17 cellular contexts compared by ENCODE assay signal in the genomic region with DNA sequence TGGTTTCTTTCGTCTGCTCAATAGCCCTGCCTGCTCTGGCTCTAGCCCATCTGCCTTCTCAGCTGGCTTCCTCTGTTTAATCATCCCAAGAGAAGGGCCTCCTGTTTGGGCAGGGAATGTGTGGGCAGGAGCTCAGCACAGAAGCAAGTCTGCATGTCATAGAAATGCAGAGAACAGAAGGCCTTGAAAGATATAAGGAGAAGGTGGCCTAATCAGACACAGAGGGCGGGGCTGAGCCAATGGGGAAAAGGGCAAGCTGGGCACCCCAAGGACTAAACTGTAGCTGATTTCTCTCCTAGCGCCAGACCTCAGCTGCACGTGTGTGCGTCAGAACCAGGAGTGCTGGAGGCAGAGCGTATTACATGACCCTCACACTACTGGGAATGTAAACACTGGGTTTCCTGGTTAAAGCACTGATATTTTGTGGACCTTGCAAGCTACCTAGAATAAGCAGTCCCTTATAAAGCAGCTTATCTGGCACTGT. TPM values are rescaled to one million over a fixed set of nuclear protein-coding genes. Genes with fewer than 3 reads are reported as not detected.
DNase-seq lines count a peak whose midpoint lies in the region; ATAC-seq and TF ChIP-seq lines count a peak whose summit lies in the region.
"Had no signal": no experiment of that assay in that cellular context is flagged by ENCODE, and none has a peak within 500 bp of the region (broad histone marks: within the 10 kb centered on the region; RNA-seq: fewer than 3 reads in every experiment).

No MANE protein-coding gene starts in this region.

- BruUV-seq in mammary epithelial cell (replicated peaks; lab: Mats Ljungman, UMichigan) = no TSS peak

- no peaks in the 10 kb centered on the region for H3K79me2 ChIP-seq in mammary epithelial cell (ENCODE audit: insufficient read depth, low read length)

- no peaks in the 10 kb centered on the region for H3K4me1 Mint-ChIP-seq in CD8-positive, alpha-beta T cell (ENCODE audit: low read depth)
- H3K4me1 Mint-ChIP-seq: natural killer cell had no signal

- H3K36me3 Mint-ChIP-seq in CD8-positive, alpha-beta T cell = no peaks in the 10 kb centered on the region
- H3K36me3 Mint-ChIP-seq: natural killer cell, WTC11 had no signal

- H3K4me3 ChIP-seq in mesodermal cell (ENCODE audit: extremely low read depth, insufficient read depth, low read length, poor library complexity, severe bottlenecking) (no peak overlapping the region), mammary epithelial cell (replicated peaks in 1 of 3; ENCODE audit: insufficient read depth in 1 of 3, low read depth in 2 of 3, low read length in 3 of 3) (no peak overlapping the region)
- no peak overlapping the region for H3K4me3 ChIP-seq in CD8-positive, alpha-beta T cell (ENCODE audit: low read depth, low read length)

- no peaks in the 10 kb centered on the region for H3K36me3 ChIP-seq in mesodermal cell (ENCODE audit: control insufficient read depth, insufficient read depth, low read length)
- no peaks in the 10 kb centered on the region for H3K36me3 ChIP-seq in mammary epithelial cell (ENCODE audit: insufficient read depth, low read length)
- H3K36me3 ChIP-seq in CD8-positive, alpha-beta T cell (ENCODE audit: insufficient read depth, low read length) = no peaks in the 10 kb centered on the region

- no peak overlapping the region for H3K4me2 ChIP-seq in mammary epithelial cell (ENCODE audit: insufficient read depth, low read depth, low read length)

- no peak overlapping the region for H3K27ac Mint-ChIP-seq in CD8-positive, alpha-beta T cell
- H3K27ac Mint-ChIP-seq: natural killer cell, WTC11 had no signal

- no peaks in the 10 kb centered on the region for H3K27me3 ChIP-seq in mammary epithelial cell (ENCODE audit: insufficient read depth, low read length)
- H3K27me3 ChIP-seq in CD8-positive, alpha-beta T cell (ENCODE audit: insufficient read depth, low read length) = no peaks in the 10 kb centered on the region

- H3K27ac ChIP-seq in mesodermal cell (ENCODE audit: low read depth, low read length, severe bottlenecking) (peak overlapping the region; percentile 61), temporal lobe (ENCODE audit: low read depth, low read length) (peak overlapping the region; percentile 37), mammary epithelial cell (ENCODE audit: insufficient read depth, low read depth, low read length) (no peak overlapping the region)
- no peak overlapping the region for H3K27ac ChIP-seq in CD8-positive, alpha-beta T cell (ENCODE audit: low read depth, low read length)
- H3K27ac ChIP-seq: HL-60 had no signal

- in situ Hi-C loops in mammary epithelial cell (cut with MboI; ENCODE audit: low sequenced_read_pairs in 2 of 2) = loop anchor here in 1 of 2 donors (10.0 kb wide), 1 partner anchor 63 kb away; no protein-coding TSS in a partner anchor

- WGBS in mesodermal cell (ENCODE audit: insufficient coverage in 2 of 2), 2 experiments = 83 to 94% methylated on average over 5 of the region's 6 CpGs
- WGBS in mammary epithelial cell (ENCODE audit: low coverage, missing lambda C conversion rate) = 72% methylated on average over 6 of the region's 6 CpGs

- DNase-seq in SHP77 (lab: John Stamatoyannopoulos, UW) (peak; percentile 8 to 31), SHP77 treated with DMSO at 0.1 percent for 48 hours (lab: John Stamatoyannopoulos, UW) (no peak), dedifferentiated amniotic fluid mesenchymal stem cell (ENCODE audit: extremely low spot score) (peak; percentile 26), AG20443 (ENCODE audit: low spot score) (no peak), mammary epithelial cell (no peak)
- no peak for DNase-seq in CD8-positive, alpha-beta T cell
- DNase-seq: ACHN, GOT3, natural killer cell, SIG-M5 had no signal

- dilution Hi-C loops in mammary epithelial cell (cut with HindIII; ENCODE audit: low sequenced_read_pairs) = loop anchor here (10.0 kb wide), 1 partner anchor 53 kb away; no protein-coding TSS in a partner anchor

- no peaks in the 10 kb centered on the region for H4K20me1 ChIP-seq in mammary epithelial cell (ENCODE audit: insufficient read depth, low read length)

- intact Hi-C loops in mammary epithelial cell (cut with micrococcal nuclease) = loop anchor here (1.0 to 5.0 kb wide), 4 partner anchors 45 to 111 kb away; no protein-coding TSS in a partner anchor
- intact Hi-C loops in CD8-positive, alpha-beta T cell (cut with DNase I, micrococcal nuclease) = loop anchor here (1.0 to 10.0 kb wide), 3 partner anchors 63 to 193 kb away; a partner anchor contains a TSS

- no peak overlapping the region for H3K9ac ChIP-seq in mammary epithelial cell (ENCODE audit: insufficient read depth, low read length)

- H3K9me3 ChIP-seq in mesodermal cell (ENCODE audit: control insufficient read depth, low read length) (no peaks in the 10 kb centered on the region), mammary epithelial cell (replicated peaks; ENCODE audit: insufficient read depth, low read length) (no peaks in the 10 kb centered on the region)
- no peaks in the 10 kb centered on the region for H3K9me3 ChIP-seq in CD8-positive, alpha-beta T cell (ENCODE audit: low read length)

- no peak overlapping the region for H3K4me3 Mint-ChIP-seq in CD8-positive, alpha-beta T cell
- H3K4me3 Mint-ChIP-seq: natural killer cell, WTC11 had no signal

- H2AFZ ChIP-seq in mammary epithelial cell (ENCODE audit: low read depth, low read length) = no peak overlapping the region

- H3K4me1 ChIP-seq in mesodermal cell (ENCODE audit: control insufficient read depth, insufficient read depth, low read length, poor library complexity, severe bottlenecking) = peaks cover 12% of the 10 kb centered on the region
- H3K4me1 ChIP-seq in mammary epithelial cell (ENCODE audit: insufficient read depth, low read length) = no peaks in the 10 kb centered on the region
- H3K4me1 ChIP-seq in CD8-positive, alpha-beta T cell (ENCODE audit: insufficient read depth, low read length) = no peaks in the 10 kb centered on the region

- POLR2A ChIA-PET in CD8-positive, alpha-beta T cell (lab: Charles Lee) = no interaction called here

- no peaks in the 10 kb centered on the region for H3K27me3 Mint-ChIP-seq in CD8-positive, alpha-beta T cell (ENCODE audit: low read depth)

- no peak for TF ChIP-seq CTCF in mammary epithelial cell (conservative IDR thresholded peaks at IDR 0.05 in 1 of 2, IDR thresholded peaks at IDR 0.05 in 1 of 2; ENCODE audit: extremely low read depth in 1 of 2, insufficient read depth in 1 of 2, low read depth in 1 of 2, low read length in 2 of 2)
- TF ChIP-seq CTCF in CD8-positive, alpha-beta T cell (IDR thresholded peaks at IDR 0.05) = no peak

- no peak for ATAC-seq in CD8-positive, alpha-beta T cell
- ATAC-seq: natural killer cell had no signal

- CTCF ChIA-PET in mammary epithelial cell (lab: Charles Lee; ENCODE audit: low non-redundant PET) = no interaction called here
- CTCF ChIA-PET in CD8-positive, alpha-beta T cell (lab: Charles Lee) = interaction anchor here (0.6 to 5.2 kb wide), 9 partner anchors 9 to 454 kb away, joined by 3 to 34 read pairs (median 5); a partner anchor contains a TSS

- peaks cover 5% of the 10 kb centered on the region for H3K9me3 Mint-ChIP-seq in CD8-positive, alpha-beta T cell
- H3K9me3 Mint-ChIP-seq: natural killer cell, WTC11 had no signal

RNA-seq across cellular contexts. Expression of a gene that starts 7.6 kb away (rescaled TPM):
- 1.2 TPM for polyA plus RNA-seq in mesodermal cell (2013, experiment 1 of 2)
- 1.8 TPM for polyA plus RNA-seq in mesodermal cell (2013, experiment 2 of 2)
- total RNA-seq in temporal lobe (6.1 TPM), mammary epithelial cell (not detected)
- polyA plus RNA-seq in mammary epithelial cell = not detected
- not detected for polyA minus RNA-seq in mammary epithelial cell
- total RNA-seq in CD8-positive, alpha-beta T cell = not detected
- total RNA-seq: M059J, natural killer cell, NCI-H460 had no signal

RNA-seq across cellular contexts. Expression of a gene that starts 13.1 kb away (rescaled TPM):
- polyA plus RNA-seq in mesodermal cell (2013, experiment 1 of 2) = 0.70 TPM
- 0.76 TPM for polyA plus RNA-seq in mesodermal cell (2013, experiment 2 of 2)
- total RNA-seq in temporal lobe (0.25 TPM), mammary epithelial cell (under 1 TPM; 0.17 to 0.38 TPM)
- polyA plus RNA-seq in mammary epithelial cell = 0.06 TPM
- polyA minus RNA-seq in mammary epithelial cell = 10.4 TPM
- under 1 TPM in 1 of 2 experiments, not detected in 1; 0.17 TPM for total RNA-seq in CD8-positive, alpha-beta T cell
- total RNA-seq: M059J, NCI-H460 had no signal

RNA-seq across cellular contexts. Expression of a gene that starts 17.6 kb away (rescaled TPM):
- polyA plus RNA-seq in mesodermal cell (2013, experiment 1 of 2) = 15.4 TPM
- 13.6 TPM for polyA plus RNA-seq in mesodermal cell (2013, experiment 2 of 2)
- total RNA-seq in temporal lobe (16.2 TPM), mammary epithelial cell (10 to 100 TPM; 24.4 to 29.7 TPM)
- 17.1 TPM for polyA plus RNA-seq in mammary epithelial cell
- polyA minus RNA-seq in mammary epithelial cell = 20.0 TPM
- total RNA-seq in CD8-positive, alpha-beta T cell = 10 to 100 TPM; 38.3 to 38.6 TPM

RNA-seq across cellular contexts. Expression of a gene that starts 46.7 kb away (rescaled TPM):
- not detected for polyA plus RNA-seq in mesodermal cell (2013, experiment 1 of 2)
- polyA plus RNA-seq in mesodermal cell (2013, experiment 2 of 2) = not detected
- total RNA-seq in temporal lobe (not detected), mammary epithelial cell (not detected)
- polyA plus RNA-seq in mammary epithelial cell = not detected
- polyA minus RNA-seq in mammary epithelial cell = not detected
- not detected for total RNA-seq in CD8-positive, alpha-beta T cell
- total RNA-seq: M059J, natural killer cell, NCI-H460, WTC11 had no signal
- polyA plus RNA-seq: adipose tissue had no signal

RNA-seq across cellular contexts. Expression of a gene that starts 53.0 kb away (rescaled TPM):
- not detected for polyA plus RNA-seq in mesodermal cell (2013, experiment 1 of 2)
- not detected for polyA plus RNA-seq in mesodermal cell (2013, experiment 2 of 2)
- not detected for total RNA-seq in temporal lobe
- total RNA-seq in mammary epithelial cell = not detected
- not detected for polyA plus RNA-seq in mammary epithelial cell
- polyA minus RNA-seq in mammary epithelial cell = not detected
- total RNA-seq in CD8-positive, alpha-beta T cell = not detected
- total RNA-seq: M059J, natural killer cell, NCI-H460, WTC11 had no signal
- polyA plus RNA-seq: adipose tissue had no signal

Comparison
In these comparisons a context has a peak if more than half of its experiments do, and no peak if none do; other contexts are left out.
1. DNase-seq: peak in SHP77 (2 of 2) and dedifferentiated amniotic fluid mesenchymal stem cell (single experiment); none in SHP77 treated with DMSO at 0.1 percent for 48 hours (single experiment), AG20443 (single experiment), mammary epithelial cell (single experiment) and CD8-positive, alpha-beta T cell (0 of 7).
2. H3K27ac ChIP-seq: peak in mesodermal cell (single experiment) and temporal lobe (single experiment); none in mammary epithelial cell (single experiment) and CD8-positive, alpha-beta T cell (single experiment).